In the genomic region with DNA sequence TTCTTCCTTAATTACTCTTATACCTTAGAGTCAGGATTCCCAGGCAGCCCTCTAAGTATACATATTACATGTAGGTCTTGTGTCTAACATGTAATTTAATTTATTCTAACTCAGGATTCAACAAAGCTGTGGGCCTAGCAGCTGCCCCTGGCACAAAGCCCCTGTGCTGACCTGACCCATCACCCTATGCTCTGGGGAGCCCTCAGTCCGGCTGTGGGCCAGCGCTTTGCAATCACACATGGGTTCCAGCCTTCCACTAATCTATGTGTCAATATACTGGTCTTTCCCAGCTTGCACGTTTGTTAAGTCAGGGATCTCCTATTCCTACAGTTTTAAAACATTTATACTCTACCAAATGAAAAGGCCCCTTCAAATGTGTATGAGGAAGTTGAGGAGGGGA, we compare ENCODE assay signal across 23 cellular contexts.
DNase-seq lines count a peak whose midpoint lies in the region; ATAC-seq, FAIRE-seq and TF ChIP-seq lines count a peak whose summit lies in the region.
"Had no signal": no experiment of that assay in that cellular context is flagged by ENCODE, and none has a peak within 500 bp of the region (broad histone marks: within the 10 kb centered on the region; RNA-seq: fewer than 3 reads in every experiment).

No MANE protein-coding gene starts in this region.

- TF ChIP-seq CTCF in A549 (IDR thresholded peaks at IDR 0.05) = no peak
- no peak for TF ChIP-seq CTCF in liver (IDR thresholded peaks at IDR 0.05; ENCODE audit: low read depth, low read length, missing input control)
- no peak for TF ChIP-seq CTCF in psoas muscle (IDR thresholded peaks at IDR 0.05)
- no peak for TF ChIP-seq CTCF in stomach (IDR thresholded peaks at IDR 0.05)

- POLR2A ChIA-PET in A549 (lab: Yijun Ruan, JAX) = no interaction called here

- H3K9ac ChIP-seq in adipocyte (ENCODE audit: low read length) (peak overlapping the region; percentile 34), liver (ENCODE audit: low read depth in 1 of 2, low read length in 2 of 2) (no peak overlapping the region)

- intact Hi-C loops in psoas muscle (cut with DNase I) = loop anchor here in 1 of 2 donors (10.0 kb wide), 1 partner anchor 135 kb away; a partner anchor contains a TSS
- intact Hi-C loops in stomach (cut with DNase I; ENCODE audit: low total_unique reads) = no loop called here

- no peak for FAIRE-seq in A549 (lab: Jason Lieb, UNC)
- FAIRE-seq: H1, K562 had no signal

- no peak overlapping the region for H3K4me3 ChIP-seq in A549
- H3K4me3 ChIP-seq in adipocyte (ENCODE audit: low read length) = no peak overlapping the region
- H3K4me3 ChIP-seq in liver (ENCODE audit: low read depth in 1 of 3, low read length in 3 of 3) = no peak overlapping the region
- no peak overlapping the region for H3K4me3 ChIP-seq in psoas muscle
- no peak overlapping the region for H3K4me3 ChIP-seq in stomach
- H3K4me3 ChIP-seq: K562, Peyer's patch, SJSA1 had no signal

- H3K9me3 ChIP-seq in A549 = no peaks in the 10 kb centered on the region
- no peaks in the 10 kb centered on the region for H3K9me3 ChIP-seq in adipocyte (ENCODE audit: control insufficient read depth, low read length)
- H3K9me3 ChIP-seq in liver (ENCODE audit: control insufficient read depth in 4 of 4, low read length in 3 of 4) = no peaks in the 10 kb centered on the region
- no peaks in the 10 kb centered on the region for H3K9me3 ChIP-seq in psoas muscle
- H3K9me3 ChIP-seq in stomach = no peaks in the 10 kb centered on the region
- H3K9me3 ChIP-seq: Peyer's patch, SJSA1 had no signal

- H3K4me2 ChIP-seq in A549 = no peak overlapping the region; the same call in 2 of the 3 replicates

- TF ChIP-seq POLR2A in A549 (IDR thresholded peaks at IDR 0.05; ENCODE audit: low read length) (no peak), stomach (IDR thresholded peaks at IDR 0.05) (no peak)

- ATAC-seq in A549 (no peak), psoas muscle (no peak), HG02870 (IDR thresholded peaks at IDR 0.05; ENCODE audit: unreplicated experiment) (no peak), HG02642 (IDR thresholded peaks at IDR 0.05; ENCODE audit: poor library complexity, unreplicated experiment) (no peak)
- ATAC-seq: K562, Right ventricle myocardium inferior had no signal

- 89% methylated on average over 3 of the region's 3 CpGs for WGBS in A549 (ENCODE audit: missing lambda C conversion rate)
- WGBS in liver = 36% methylated on average over 3 of the region's 3 CpGs
- WGBS in psoas muscle, 3 donors = 67 to 81% (median 77%) methylated on average over 3 of the region's 3 CpGs
- WGBS in stomach, 5 donors = 57 to 79% (median 66%) methylated on average over 3 of the region's 3 CpGs

- TF ChIP-seq RAD21 in A549 (conservative IDR thresholded peaks at IDR 0.05 in 1 of 2, IDR thresholded peaks at IDR 0.05 in 1 of 2) (no peak), liver (IDR thresholded peaks at IDR 0.05) (no peak)

- TF ChIP-seq EP300 in A549 (IDR thresholded peaks at IDR 0.05) = no peak
- TF ChIP-seq EP300 in stomach (IDR thresholded peaks at IDR 0.05) = no peak

- H3K27me3 ChIP-seq in adipocyte (replicated peaks; ENCODE audit: control insufficient read depth, insufficient read depth, low read length) (no peaks in the 10 kb centered on the region), liver (ENCODE audit: control insufficient read depth in 4 of 4, insufficient read depth in 4 of 4, low read length in 3 of 4) (no peaks in the 10 kb centered on the region), psoas muscle (ENCODE audit: insufficient read depth in 3 of 3, low read length in 2 of 3) (no peaks in the 10 kb centered on the region), stomach (no peaks in the 10 kb centered on the region)
- H3K27me3 ChIP-seq: Peyer's patch, SJSA1 had no signal

- H3K4me1 ChIP-seq in A549 = peaks cover 50% of the 10 kb centered on the region
- peaks cover 43% of the 10 kb centered on the region for H3K4me1 ChIP-seq in adipocyte (ENCODE audit: control insufficient read depth, insufficient read depth, low read length)
- H3K4me1 ChIP-seq in liver (ENCODE audit: control insufficient read depth in 4 of 4, insufficient read depth in 4 of 4, low read length in 3 of 4) = peaks cover 8 to 34% (median 24%) of the 10 kb centered on the region in 4 donors
- H3K4me1 ChIP-seq in psoas muscle = peaks cover 47% of the 10 kb centered on the region
- peaks cover 12 to 27% (median 22%) of the 10 kb centered on the region in 4 donors for H3K4me1 ChIP-seq in stomach

- H3K27ac ChIP-seq in A549 (peak overlapping the region; percentile 74 to 84; a peak in 5 of 6 replicates), liver (ENCODE audit: low read depth in 1 of 2, low read length in 2 of 2) (no peak overlapping the region), psoas muscle (peak overlapping the region; percentile 74), stomach (no peak overlapping the region)
- H3K27ac ChIP-seq: SJSA1 had no signal

- DNase-seq in A549 (ENCODE audit: low read depth in 1 of 2, low spot score in 1 of 2) = no peak
- no peak for DNase-seq in adipocyte (ENCODE audit: low read depth)
- peak in 1 of 2 donors; percentile 65 for DNase-seq in psoas muscle
- no peak for DNase-seq in OCI-M1 (lab: John Stamatoyannopoulos, UW)
- no peak for DNase-seq in stomach
- DNase-seq: DMS53, EL, GF-D8, MM.1S, NCI-H1092, NCI-H1436, NCI-H187 treated with DMSO at 0.1 percent for 48 hours, NCI-H2107, NCI-H2227 treated with DMSO at 0.1 percent for 48 hours, NCI-H510A had no signal

- CTCF ChIA-PET in A549 (lab: Yijun Ruan, JAX) = interaction anchor here (1.0 to 9.2 kb wide), 12 partner anchors 8 to 134 kb away, joined by 3 to 122 read pairs (median 4); a partner anchor contains a TSS

- H3K36me3 ChIP-seq in adipocyte (ENCODE audit: control insufficient read depth, insufficient read depth, low read length, severe bottlenecking) = peaks cover 36% of the 10 kb centered on the region
- peaks cover 0 to 5% (median 0%) of the 10 kb centered on the region in 4 donors for H3K36me3 ChIP-seq in liver (ENCODE audit: control insufficient read depth in 4 of 4, insufficient read depth in 3 of 4, low read depth in 1 of 4, low read length in 3 of 4)
- H3K36me3 ChIP-seq in psoas muscle (ENCODE audit: insufficient read depth in 1 of 2, low read depth in 1 of 2) = peaks cover 3 to 29% of the 10 kb centered on the region in 2 donors
- H3K36me3 ChIP-seq in stomach = peaks cover 16 to 63% (median 51%) of the 10 kb centered on the region in 4 donors

TF ChIP-seq in A549, 52 proteins besides CTCF, POLR2A, EP300 and RAD21 (continues in another document):
- TF ChIP-seq ESRRA (IDR thresholded peaks at IDR 0.05; ENCODE audit: borderline replicate concordance, low read length) = no peak
- no peak for TF ChIP-seq NPAS2 (CRISPR knock-in tag; IDR thresholded peaks at IDR 0.05; ENCODE audit: borderline replicate concordance)
- TF ChIP-seq ZC3H11A (IDR thresholded peaks at IDR 0.05) = no peak
- TF ChIP-seq RFX5 (IDR thresholded peaks at IDR 0.05) = no peak
- TF ChIP-seq RCOR1 (IDR thresholded peaks at IDR 0.05; ENCODE audit: low read depth, low read length) = no peak
- TF ChIP-seq CHD2 (IDR thresholded peaks at IDR 0.05; ENCODE audit: low read length, partially characterized antibody) = no peak
- TF ChIP-seq HDAC2 (IDR thresholded peaks at IDR 0.05) = no peak
- no peak for TF ChIP-seq FOSL2 (IDR thresholded peaks at IDR 0.05)
- no peak for TF ChIP-seq FOSL2 (CRISPR knock-in tag; IDR thresholded peaks at IDR 0.05)
- no peak for TF ChIP-seq JUN (IDR thresholded peaks at IDR 0.05)
- TF ChIP-seq, protein P1, sequence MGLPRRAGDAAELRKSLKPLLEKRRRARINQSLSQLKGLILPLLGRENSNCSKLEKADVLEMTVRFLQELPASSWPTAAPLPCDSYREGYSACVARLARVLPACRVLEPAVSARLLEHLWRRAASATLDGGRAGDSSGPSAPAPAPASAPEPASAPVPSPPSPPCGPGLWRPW (IDR thresholded peaks at IDR 0.05) = no peak
- TF ChIP-seq RARB (CRISPR knock-in tag; IDR thresholded peaks at IDR 0.05) = no peak
- TF ChIP-seq CHD4 (IDR thresholded peaks at IDR 0.05; ENCODE audit: borderline replicate concordance) = no peak

TF ChIP-seq in liver, 16 proteins besides CTCF, POLR2A, EP300 and RAD21:
- peak; percentile 39 for TF ChIP-seq NR2F2 (IDR thresholded peaks at IDR 0.05)
- peak; percentile 31 to 58 for TF ChIP-seq RXRA (IDR thresholded peaks at IDR 0.05)
- TF ChIP-seq SP1 (IDR thresholded peaks at IDR 0.05) = peak; percentile 27
- TF ChIP-seq, protein P2, sequence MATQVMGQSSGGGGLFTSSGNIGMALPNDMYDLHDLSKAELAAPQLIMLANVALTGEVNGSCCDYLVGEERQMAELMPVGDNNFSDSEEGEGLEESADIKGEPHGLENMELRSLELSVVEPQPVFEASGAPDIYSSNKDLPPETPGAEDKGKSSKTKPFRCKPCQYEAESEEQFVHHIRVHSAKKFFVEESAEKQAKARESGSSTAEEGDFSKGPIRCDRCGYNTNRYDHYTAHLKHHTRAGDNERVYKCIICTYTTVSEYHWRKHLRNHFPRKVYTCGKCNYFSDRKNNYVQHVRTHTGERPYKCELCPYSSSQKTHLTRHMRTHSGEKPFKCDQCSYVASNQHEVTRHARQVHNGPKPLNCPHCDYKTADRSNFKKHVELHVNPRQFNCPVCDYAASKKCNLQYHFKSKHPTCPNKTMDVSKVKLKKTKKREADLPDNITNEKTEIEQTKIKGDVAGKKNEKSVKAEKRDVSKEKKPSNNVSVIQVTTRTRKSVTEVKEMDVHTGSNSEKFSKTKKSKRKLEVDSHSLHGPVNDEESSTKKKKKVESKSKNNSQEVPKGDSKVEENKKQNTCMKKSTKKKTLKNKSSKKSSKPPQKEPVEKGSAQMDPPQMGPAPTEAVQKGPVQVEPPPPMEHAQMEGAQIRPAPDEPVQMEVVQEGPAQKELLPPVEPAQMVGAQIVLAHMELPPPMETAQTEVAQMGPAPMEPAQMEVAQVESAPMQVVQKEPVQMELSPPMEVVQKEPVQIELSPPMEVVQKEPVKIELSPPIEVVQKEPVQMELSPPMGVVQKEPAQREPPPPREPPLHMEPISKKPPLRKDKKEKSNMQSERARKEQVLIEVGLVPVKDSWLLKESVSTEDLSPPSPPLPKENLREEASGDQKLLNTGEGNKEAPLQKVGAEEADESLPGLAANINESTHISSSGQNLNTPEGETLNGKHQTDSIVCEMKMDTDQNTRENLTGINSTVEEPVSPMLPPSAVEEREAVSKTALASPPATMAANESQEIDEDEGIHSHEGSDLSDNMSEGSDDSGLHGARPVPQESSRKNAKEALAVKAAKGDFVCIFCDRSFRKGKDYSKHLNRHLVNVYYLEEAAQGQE (IDR thresholded peaks at IDR 0.05) = no peak
- no peak for TF ChIP-seq YY1 (IDR thresholded peaks at IDR 0.05)
TF ChIP-seq in liver: peak in this region for 3.

Comparison
In these comparisons a context has a peak if more than half of its experiments do, and no peak if none do; other contexts are left out.
1. H3K27ac ChIP-seq: peak in A549 (2 of 2) and psoas muscle (single experiment); none in liver (0 of 2) and stomach (0 of 5).